31 cellular contexts compared by ENCODE assay signal in the genomic region with DNA sequence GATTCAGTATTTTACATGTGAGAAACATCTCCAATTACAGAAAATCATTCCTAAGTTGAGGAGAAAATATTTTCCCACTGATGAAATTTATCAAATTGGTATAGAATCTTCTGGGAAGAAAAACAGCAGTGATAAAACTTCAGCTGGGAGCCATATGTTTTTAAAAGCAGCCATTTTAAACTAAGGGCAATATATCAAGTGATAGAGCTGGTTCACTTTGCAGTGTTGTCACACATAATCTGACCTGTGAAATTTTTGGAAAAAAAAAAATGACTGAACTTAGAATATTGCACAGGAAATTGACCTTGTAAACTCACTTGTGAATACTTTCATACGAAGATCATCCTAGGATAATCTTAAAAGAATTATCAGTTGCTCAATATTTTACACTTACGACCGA. TPM values are rescaled to one million over a fixed set of nuclear protein-coding genes. Genes with fewer than 3 reads are reported as not detected.
"Had no signal": no experiment of that assay in that cellular context is flagged by ENCODE, and none has a peak within 500 bp of the region (broad histone marks: within the 10 kb centered on the region; RNA-seq: fewer than 3 reads in every experiment).

No MANE protein-coding gene starts in this region.

- H3K36me3 ChIP-seq: ascending aorta, cardiac muscle cell, colonic mucosa, heart left ventricle, neural progenitor cell, tibial nerve had no signal

- H3K4me3 Mint-ChIP-seq: activated naive CD4-positive, alpha-beta T cell treated with anti-CD3 and anti-CD28 coated beads for 36 hours; activated naive CD8-positive, alpha-beta T cell treated with anti-CD3 and anti-CD28 coated beads for 36 hours; activated T-helper 1 cell treated with anti-CD3 and anti-CD28 coated beads, Interleukin-12 subunit alpha, Interleukin-12 subunit beta, Interleukin-2, Interleukin-4 antibody, amounts not matched to agents 30 ng/mL and 10 ng/mL and 1 ng/mL, durations not matched to agents 14 hours and 24 hours and 36 hours; brain; effector memory CD8-positive, alpha-beta T cell; immature natural killer cell; naive thymus-derived CD8-positive, alpha-beta T cell; neural progenitor cell had no signal

- H3K27ac ChIP-seq: ascending aorta, cardiac muscle cell, colonic mucosa, dorsolateral prefrontal cortex, heart left ventricle, neural progenitor cell, tibial nerve, VCaP had no signal

- ATAC-seq: activated CD4-positive, CD25-positive, alpha-beta regulatory T cell treated with anti-CD3 and anti-CD28 coated beads, Interleukin-2, amount 50 U/mL, for 24 hours; effector memory CD8-positive, alpha-beta T cell; heart left ventricle; left colon; naive thymus-derived CD8-positive, alpha-beta T cell; right cardiac atrium had no signal

- H3K4me1 Mint-ChIP-seq: immature natural killer cell had no signal

- H3K27ac Mint-ChIP-seq: activated naive CD4-positive, alpha-beta T cell treated with anti-CD3 and anti-CD28 coated beads for 36 hours; activated naive CD8-positive, alpha-beta T cell treated with anti-CD3 and anti-CD28 coated beads for 36 hours; activated T-helper 1 cell treated with anti-CD3 and anti-CD28 coated beads, Interleukin-12 subunit alpha, Interleukin-12 subunit beta, Interleukin-2, Interleukin-4 antibody, amounts not matched to agents 30 ng/mL and 10 ng/mL and 1 ng/mL, durations not matched to agents 14 hours and 24 hours and 36 hours; brain; effector memory CD8-positive, alpha-beta T cell; immature natural killer cell; naive thymus-derived CD8-positive, alpha-beta T cell; neural progenitor cell had no signal

- H3K27me3 Mint-ChIP-seq: activated naive CD8-positive, alpha-beta T cell treated with anti-CD3 and anti-CD28 coated beads for 36 hours; brain had no signal

- H3K36me3 Mint-ChIP-seq: brain; naive thymus-derived CD8-positive, alpha-beta T cell; neural progenitor cell had no signal

- H3K4me1 ChIP-seq: ascending aorta, colonic mucosa, heart left ventricle, neural progenitor cell, tibial nerve had no signal

- DNase-seq: activated CD4-positive, alpha-beta T cell treated with anti-CD3 and anti-CD28 coated beads for 48 hours; activated CD4-positive, alpha-beta T cell treated with anti-CD3 and anti-CD28 coated beads, Interleukin-2, amount 50 U/mL, for 48 hours; activated CD8-positive, alpha-beta memory T cell treated with anti-CD3 and anti-CD28 coated beads for 24 hours; activated effector memory CD4-positive, alpha-beta T cell treated with anti-CD3 and anti-CD28 coated beads, Interleukin-2, amount 50 U/mL, for 16 hours; activated naive CD4-positive, alpha-beta T cell treated with anti-CD3 and anti-CD28 coated beads for 36 hours; activated naive CD8-positive, alpha-beta T cell treated with anti-CD3 and anti-CD28 coated beads for 36 hours; cerebellar nuclear complex; colonic mucosa; dorsolateral prefrontal cortex; effector memory CD8-positive, alpha-beta T cell; erythroblast; heart left ventricle; hypothalamus; immature natural killer cell; kidney; left colon; mammary epithelial cell; midbrain; naive thymus-derived CD8-positive, alpha-beta T cell; occipital lobe; right cardiac atrium; stimulated activated CD4-positive, alpha-beta T cell treated with anti-CD3 and anti-CD28 coated beads, Interleukin-2, amount 100 ng/mL, for 48 hours; stimulated activated naive CD4-positive, alpha-beta T cell treated with Interleukin-2 at 50 U/mL for 16 hours had no signal

- H3K9ac ChIP-seq: neural progenitor cell had no signal

- H3K9me3 Mint-ChIP-seq: activated naive CD4-positive, alpha-beta T cell treated with anti-CD3 and anti-CD28 coated beads for 36 hours; activated naive CD8-positive, alpha-beta T cell treated with anti-CD3 and anti-CD28 coated beads for 36 hours; activated T-helper 1 cell treated with anti-CD3 and anti-CD28 coated beads, Interleukin-12 subunit alpha, Interleukin-12 subunit beta, Interleukin-2, Interleukin-4 antibody, amounts not matched to agents 30 ng/mL and 10 ng/mL and 1 ng/mL, durations not matched to agents 14 hours and 24 hours and 36 hours; brain; effector memory CD8-positive, alpha-beta T cell; immature natural killer cell; naive thymus-derived CD8-positive, alpha-beta T cell; neural progenitor cell had no signal

- H3K9me3 ChIP-seq: ascending aorta, colonic mucosa, heart left ventricle, tibial nerve had no signal

- H3K27me3 ChIP-seq: ascending aorta, cardiac muscle cell, colonic mucosa, neural progenitor cell had no signal

- H3K4me3 ChIP-seq: ascending aorta, cardiac muscle cell, colonic mucosa, dorsolateral prefrontal cortex, heart left ventricle, neural progenitor cell, tibial nerve had no signal

RNA-seq across cellular contexts. Expression of gene EZH2, which starts 10.5 kb away (rescaled TPM):
- total RNA-seq: ascending aorta had no signal
